Comparison of ENCODE assay signal across 19 cellular contexts in the genomic region with DNA sequence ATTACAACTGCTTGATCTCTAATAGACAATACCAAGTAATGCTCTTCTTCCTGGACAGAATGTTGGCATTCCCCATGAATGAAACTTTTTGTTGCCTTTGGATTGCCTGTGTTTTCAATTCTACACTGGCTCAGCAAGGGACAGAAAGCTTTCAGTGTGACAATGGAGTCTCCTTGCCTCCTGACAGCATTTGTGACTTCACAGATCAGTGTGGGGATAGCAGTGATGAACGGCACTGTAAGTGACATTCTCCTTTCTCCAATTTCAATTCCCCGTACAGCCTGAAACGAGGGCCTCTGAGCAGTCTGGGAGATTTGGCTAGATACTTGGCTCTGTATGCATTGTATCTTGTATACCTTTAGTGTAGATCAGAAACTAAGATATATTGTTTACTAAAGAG. TPM values are rescaled to one million over a fixed set of nuclear protein-coding genes. Genes with fewer than 3 reads are reported as not detected.
DNase-seq lines count a peak whose midpoint lies in the region; ATAC-seq and TF ChIP-seq lines count a peak whose summit lies in the region.
"Had no signal": no experiment of that assay in that cellular context is flagged by ENCODE, and none has a peak within 500 bp of the region (broad histone marks: within the 10 kb centered on the region; RNA-seq: fewer than 3 reads in every experiment).

No MANE protein-coding gene starts in this region.

- BruUV-seq in A673 (replicated peaks; lab: Mats Ljungman, UMichigan) = no TSS peak

- peaks cover 9% of the 10 kb centered on the region for H3K4me1 Mint-ChIP-seq in neural progenitor cell
- no peaks in the 10 kb centered on the region for H3K4me1 Mint-ChIP-seq in activated CD8-positive, alpha-beta memory T cell treated with anti-CD3 and anti-CD28 coated beads, Interleukin-2, amount 10 ng/mL, durations not matched to agents 7 days and 5 days
- H3K4me1 Mint-ChIP-seq: B cell, CD14-positive monocyte had no signal

- ATAC-seq in left colon (peak; percentile 42), HG02678 (IDR thresholded peaks at IDR 0.05; ENCODE audit: unreplicated experiment) (no peak)
- ATAC-seq in activated CD8-positive, alpha-beta memory T cell treated with anti-CD3 and anti-CD28 coated beads, Interleukin-2, amount 10 ng/mL, durations not matched to agents 7 days and 5 days = no peak

- H3K9me3 ChIP-seq in A673 (ENCODE audit: low read depth, low read length, poor library complexity, severe bottlenecking) (no peaks in the 10 kb centered on the region), neural progenitor cell (ENCODE audit: low read depth) (no peaks in the 10 kb centered on the region)

- H3K36me3 Mint-ChIP-seq in neural progenitor cell = no peaks in the 10 kb centered on the region
- H3K36me3 Mint-ChIP-seq in activated CD8-positive, alpha-beta memory T cell treated with anti-CD3 and anti-CD28 coated beads, Interleukin-2, amount 10 ng/mL, durations not matched to agents 7 days and 5 days = no peaks in the 10 kb centered on the region
- H3K36me3 Mint-ChIP-seq: CD14-positive monocyte had no signal

- H3K27me3 ChIP-seq in A673 (replicated peaks; ENCODE audit: insufficient read depth, low read depth, low read length, poor library complexity) = no peaks in the 10 kb centered on the region
- no peaks in the 10 kb centered on the region for H3K27me3 ChIP-seq in neural progenitor cell

- intact Hi-C loops in A673 (cut with micrococcal nuclease; ENCODE audit: unreplicated experiment) = no loop called here
- intact Hi-C loops in left colon (cut with DNase I, micrococcal nuclease) = no loop called here

- CTCF ChIA-PET in A673 (lab: Charles Lee) = no interaction called here
- CTCF ChIA-PET in activated CD8-positive, alpha-beta memory T cell treated with anti-CD3 and anti-CD28 coated beads, Interleukin-2, amount 10 ng/mL, durations not matched to agents 7 days and 5 days (lab: Charles Lee) = no interaction called here

- H4K20me1 ChIP-seq in neural progenitor cell (ENCODE audit: low read depth) = no peaks in the 10 kb centered on the region

- H3K4me3 ChIP-seq in A673 (ENCODE audit: low read depth, low read length, poor library complexity, severe bottlenecking) (no peak overlapping the region), neural progenitor cell (no peak overlapping the region)

- H3K9me3 Mint-ChIP-seq in neural progenitor cell = peaks cover 2% of the 10 kb centered on the region
- peaks cover 7% of the 10 kb centered on the region for H3K9me3 Mint-ChIP-seq in activated CD8-positive, alpha-beta memory T cell treated with anti-CD3 and anti-CD28 coated beads, Interleukin-2, amount 10 ng/mL, durations not matched to agents 7 days and 5 days (ENCODE audit: low read depth)

- H3K27me3 Mint-ChIP-seq in neural progenitor cell (ENCODE audit: insufficient read depth, low read depth) = no peaks in the 10 kb centered on the region
- H3K27me3 Mint-ChIP-seq in activated CD8-positive, alpha-beta memory T cell treated with anti-CD3 and anti-CD28 coated beads, Interleukin-2, amount 10 ng/mL, durations not matched to agents 7 days and 5 days = no peaks in the 10 kb centered on the region
- H3K27me3 Mint-ChIP-seq: B cell had no signal

- H3K36me3 ChIP-seq in A673 (ENCODE audit: insufficient read depth, low read length, poor library complexity, severe bottlenecking) = no peaks in the 10 kb centered on the region
- no peaks in the 10 kb centered on the region for H3K36me3 ChIP-seq in neural progenitor cell

- peaks cover 6% of the 10 kb centered on the region for H3F3A ChIP-seq in neural progenitor cell (ENCODE audit: low read depth)

- no peak overlapping the region for H2AFZ ChIP-seq in neural progenitor cell (replicated peaks)

- POLR2A ChIA-PET in A673 (lab: Charles Lee; ENCODE audit: low non-redundant PET) = no interaction called here

- H3K4me1 ChIP-seq in A673 (ENCODE audit: insufficient read depth, low read length, poor library complexity, severe bottlenecking) = peaks cover 15% of the 10 kb centered on the region
- H3K4me1 ChIP-seq in neural progenitor cell = peaks cover 17% of the 10 kb centered on the region

- H3K27ac Mint-ChIP-seq in neural progenitor cell = peak overlapping the region; percentile 18
- H3K27ac Mint-ChIP-seq in activated CD8-positive, alpha-beta memory T cell treated with anti-CD3 and anti-CD28 coated beads, Interleukin-2, amount 10 ng/mL, durations not matched to agents 7 days and 5 days = no peak overlapping the region
- H3K27ac Mint-ChIP-seq: B cell, CD14-positive monocyte had no signal

- H3K9ac ChIP-seq in neural progenitor cell = no peak overlapping the region

- no peak overlapping the region for H3K27ac ChIP-seq in A673 (ENCODE audit: low read depth, low read length, poor library complexity, severe bottlenecking)
- peak overlapping the region; percentile 56 for H3K27ac ChIP-seq in neural progenitor cell

- H3K4me2 ChIP-seq in neural progenitor cell = peak overlapping the region; percentile 48

- H3K79me2 ChIP-seq in neural progenitor cell (ENCODE audit: low read depth) = no peaks in the 10 kb centered on the region

- TF ChIP-seq CTCF in A673 (conservative IDR thresholded peaks at IDR 0.05; ENCODE audit: low read depth, low read length) (no peak), neural progenitor cell (IDR thresholded peaks at IDR 0.05) (no peak)

- DNase-seq in A673 (ENCODE audit: low spot score) = peak; percentile 23
- DNase-seq in NCI-H69 (lab: John Stamatoyannopoulos, UW) = peak; percentile 47
- DNase-seq in left colon = no peak
- peak; percentile 69 for DNase-seq in neural progenitor cell (ENCODE audit: low spot score)
- DNase-seq in HuH-7.5 (ENCODE audit: low spot score) = no peak
- no peak for DNase-seq in activated CD8-positive, alpha-beta memory T cell treated with anti-CD3 and anti-CD28 coated beads, Interleukin-2, amount 10 ng/mL, durations not matched to agents 7 days and 5 days
- DNase-seq: DMS53, GF-D8, KBM-7, NCI-H1092, NCI-H1694, NCI-H446, NCI-H526, Right ventricle myocardium superior had no signal

- H3K4me3 Mint-ChIP-seq in neural progenitor cell = no peak overlapping the region
- H3K4me3 Mint-ChIP-seq in activated CD8-positive, alpha-beta memory T cell treated with anti-CD3 and anti-CD28 coated beads, Interleukin-2, amount 10 ng/mL, durations not matched to agents 7 days and 5 days = no peak overlapping the region
- H3K4me3 Mint-ChIP-seq: B cell, CD14-positive monocyte had no signal

RNA-seq across cellular contexts. Expression of a gene that starts 0.3 kb away (rescaled TPM):
- total RNA-seq in A673 (2021) (0.86 and 1.1 TPM in 2 replicates), left colon (under 1 TPM; 0.15 to 0.36 TPM), neural progenitor cell (ENCODE audit: low replicate concordance) (0.11 and 0.71 TPM in 2 replicates)
- not detected for total RNA-seq in activated CD8-positive, alpha-beta memory T cell treated with anti-CD3 and anti-CD28 coated beads, Interleukin-2, amount 10 ng/mL, durations not matched to agents 7 days and 5 days
- total RNA-seq: B cell, H4, RPMI7951 had no signal

Comparison
In these comparisons a context has a peak if more than half of its experiments do, and no peak if none do; other contexts are left out.
1. DNase-seq: peak in A673 (single experiment), NCI-H69 (single experiment) and neural progenitor cell (single experiment); none in left colon (0 of 2), HuH-7.5 (single experiment) and activated CD8-positive, alpha-beta memory T cell treated with anti-CD3 and anti-CD28 coated beads, Interleukin-2, amount 10 ng/mL, durations not matched to agents 7 days and 5 days (single experiment).